In genomic region chr6:149043476-149044130, GRCh38 we compare ENCODE assay signal across 10 cellular contexts.
A peak's percentile ranks its signal among the peaks of the same experiment; 100 is the strongest.
DNase-seq lines count a peak whose midpoint lies in the region; ATAC-seq, FAIRE-seq and TF ChIP-seq lines count a peak whose summit lies in the region.
"Had no signal": no experiment of that assay in that cellular context is flagged by ENCODE, and none has a peak within 500 bp of the region (broad histone marks: within the 10 kb centered on the region; RNA-seq: fewer than 3 reads in every experiment).

No MANE protein-coding gene starts in this region.

- H3K4me2 ChIP-seq in OCI-LY1 (ENCODE audit: low read length) (no peak overlapping the region), H1 (ENCODE audit: insufficient read depth in 1 of 2, low read depth in 2 of 2, low read length in 2 of 2) (no peak overlapping the region)

- H3K9me3 ChIP-seq in OCI-LY1 (ENCODE audit: low read length) (no peaks in the 10 kb centered on the region), H1 (ENCODE audit: insufficient read depth in 2 of 2, low read depth in 1 of 2, low read length in 1 of 2) (no peaks in the 10 kb centered on the region)
- H3K9me3 ChIP-seq: suprapubic skin had no signal

- H2BK5ac ChIP-seq in H1 (ENCODE audit: low read depth, low read length): no peak overlapping the region

- no peak overlapping the region for H2BK12ac ChIP-seq in H1 (ENCODE audit: low read depth, low read length)

- H2AFZ ChIP-seq in OCI-LY1 (ENCODE audit: low read length) (no peak overlapping the region), H1 (ENCODE audit: low read length) (no peak overlapping the region)

- no peaks in the 10 kb centered on the region; the same call in 1 of the 2 replicates for H3K79me1 ChIP-seq in H1 (ENCODE audit: low read depth, low read length)

- POLR2A ChIA-PET in H1 (lab: Charles Lee; ENCODE audit: partially characterized antibody): interaction anchor here (0.6 to 0.9 kb wide), 2 partner anchors 13 to 762 kb away, joined by 3 to 4 read pairs; no protein-coding TSS in a partner anchor

- H3K9me2 ChIP-seq in OCI-LY1 (ENCODE audit: low read depth, low read length): no peaks in the 10 kb centered on the region

- H3K9ac ChIP-seq in OCI-LY1 (ENCODE audit: low read length): no peak overlapping the region
- no peak overlapping the region for H3K9ac ChIP-seq in H1 (replicated peaks in 1 of 4; ENCODE audit: extremely low read depth in 1 of 4, low read depth in 3 of 4, low read length in 3 of 4)

- DNase-seq in EL (peak; percentile 19), H1 (ENCODE audit: low read depth in 1 of 2, low spot score in 2 of 2) (peak; percentile 27 to 78), RCC 7860 (ENCODE audit: low spot score) (no peak), amniotic stem cell (lab: John Stamatoyannopoulos, UW) (no peak), DMS79 treated with DMSO at 0.1 percent for 48 hours (lab: John Stamatoyannopoulos, UW) (no peak)
- DNase-seq: NCI-H345 had no signal

- no peak overlapping the region for H4K5ac ChIP-seq in H1 (ENCODE audit: insufficient read length, low read depth, low read length)

- H3K4me1 ChIP-seq in OCI-LY1 (ENCODE audit: insufficient read depth, low read length, severe bottlenecking) (peaks cover 4% of the 10 kb centered on the region), H1 (replicated peaks in 1 of 4; ENCODE audit: control insufficient read depth in 3 of 4, insufficient read depth in 4 of 4, low read length in 3 of 4) (peaks cover 0 to 12% (median 7%) of the 10 kb centered on the region in 4 experiments; a peak in 6 of 7 replicates)

- H3K27me3 ChIP-seq in OCI-LY1 (ENCODE audit: insufficient read depth, low read length) (no peaks in the 10 kb centered on the region), H1 (replicated peaks in 1 of 4; ENCODE audit: control insufficient read depth in 3 of 4, extremely low read depth in 1 of 4, insufficient read depth in 3 of 4, low read length in 3 of 4) (no peaks in the 10 kb centered on the region)
- H3K27me3 ChIP-seq: suprapubic skin had no signal

- TF ChIP-seq CTCF in 22Rv1 (IDR thresholded peaks at IDR 0.05): peak; percentile 79
- peak; percentile 43 for TF ChIP-seq CTCF in OCI-LY1 (IDR thresholded peaks at IDR 0.05; ENCODE audit: low read length)
- TF ChIP-seq CTCF in H1 (IDR thresholded peaks at IDR 0.05; ENCODE audit: control extremely low read depth in 1 of 3, insufficient read depth in 1 of 3, low read depth in 1 of 3, low read length in 3 of 3): peak; percentile 65 to 76 (median 69)

- no peak overlapping the region for H2BK120ac ChIP-seq in H1 (replicated peaks; ENCODE audit: low read depth, low read length)

- TF ChIP-seq EP300 in H1 (IDR thresholded peaks at IDR 0.05; ENCODE audit: borderline replicate concordance in 1 of 2, low read depth in 2 of 2, low read length in 2 of 2): no peak

- no peak overlapping the region for H3K23ac ChIP-seq in H1 (ENCODE audit: insufficient read length)

- H3K27ac ChIP-seq in 22Rv1 (no peak overlapping the region), OCI-LY1 (ENCODE audit: low read depth, low read length, poor library complexity, severe bottlenecking) (no peak overlapping the region), H1 (ENCODE audit: low read depth, low read length) (no peak overlapping the region)
- H3K27ac ChIP-seq: suprapubic skin had no signal

- ATAC-seq in HG02642 (IDR thresholded peaks at IDR 0.05; ENCODE audit: poor library complexity, unreplicated experiment): no peak

- TF ChIP-seq RAD21 in H1 (IDR thresholded peaks at IDR 0.05 in 1 of 2, conservative IDR thresholded peaks at IDR 0.05 in 1 of 2; ENCODE audit: low read depth in 2 of 2, low read length in 2 of 2): peak; percentile 63 to 75

- H3K4me3 ChIP-seq in OCI-LY1 (ENCODE audit: low read depth, low read length, poor library complexity, severe bottlenecking) (no peak overlapping the region), H1 (ENCODE audit: extremely low read depth in 1 of 4, insufficient read depth in 2 of 4, low read depth in 3 of 4, low read length in 4 of 4) (no peak overlapping the region)
- H3K4me3 ChIP-seq: suprapubic skin had no signal

- no peak overlapping the region for H4K91ac ChIP-seq in H1 (replicated peaks; ENCODE audit: insufficient read length, low read length)

- no peak overlapping the region for H2BK20ac ChIP-seq in H1 (ENCODE audit: low read length)

- H3F3A ChIP-seq in OCI-LY1 (ENCODE audit: insufficient read depth, low read length): no peaks in the 10 kb centered on the region

- H3K18ac ChIP-seq in H1 (ENCODE audit: extremely low read depth, low read length): no peak overlapping the region

- no peak overlapping the region for H2BK15ac ChIP-seq in H1 (ENCODE audit: low read length)

- no peaks in the 10 kb centered on the region for H4K20me1 ChIP-seq in OCI-LY1 (ENCODE audit: insufficient read depth, low read length)
- H4K20me1 ChIP-seq in H1 (replicated peaks in 1 of 2; ENCODE audit: control insufficient read depth in 1 of 2, insufficient read depth in 2 of 2, low read length in 2 of 2): no peaks in the 10 kb centered on the region

- H3K36me3 ChIP-seq in OCI-LY1 (ENCODE audit: insufficient read depth, low read length) (no peaks in the 10 kb centered on the region), H1 (ENCODE audit: control insufficient read depth in 2 of 4, insufficient read depth in 4 of 4, low read length in 3 of 4) (peaks cover 0 to 4% (median 1%) of the 10 kb centered on the region in 4 experiments; a peak in 1 of 8 replicates)
- H3K36me3 ChIP-seq: suprapubic skin had no signal

- no peak overlapping the region for H3K14ac ChIP-seq in H1 (ENCODE audit: insufficient read length)

- H3K4ac ChIP-seq in H1 (replicated peaks; ENCODE audit: insufficient read length, low read depth, low read length): no peak overlapping the region

- H3K23me2 ChIP-seq in H1 (ENCODE audit: low read depth, low read length): no peaks in the 10 kb centered on the region

- TF ChIP-seq POLR2A in H1 (IDR thresholded peaks at IDR 0.05; ENCODE audit: control extremely low read depth in 1 of 2, low read depth in 2 of 2, low read length in 2 of 2): no peak

- CTCF ChIA-PET in H1 (lab: Charles Lee; ENCODE audit: partially characterized antibody): interaction anchor here (0.7 to 6.5 kb wide), 15 partner anchors 11 to 395 kb away, joined by 3 to 44 read pairs (median 4); no protein-coding TSS in a partner anchor

- no peaks in the 10 kb centered on the region for H3K79me2 ChIP-seq in OCI-LY1 (ENCODE audit: insufficient read depth, low read length)
- no peaks in the 10 kb centered on the region for H3K79me2 ChIP-seq in H1 (ENCODE audit: control insufficient read depth in 1 of 2, insufficient read depth in 2 of 2, low read length in 2 of 2)

- H3K56ac ChIP-seq in H1 (replicated peaks; ENCODE audit: insufficient read length, low read depth, low read length): no peak overlapping the region

- 91% methylated on average over 10 of the region's 10 CpGs; no CpG with 5 or more reads in 1 of the 2 experiments for WGBS in H1 (ENCODE audit: extremely low coverage in 1 of 2, insufficient coverage in 1 of 2, insufficient read length in 1 of 2, insufficient replicate concordance in 2 of 2, low coverage in 1 of 2, low lambda C conversion rate in 2 of 2, missing lambda C conversion rate in 1 of 2), 2 experiments

- H2AK5ac ChIP-seq in H1 (ENCODE audit: low read depth, low read length): no peak overlapping the region

- H4K8ac ChIP-seq in H1 (ENCODE audit: extremely low read depth, insufficient read depth, low read length): no peak overlapping the region

- FAIRE-seq in H1 (lab: Jason Lieb, UNC) (no peak), RCC 7860 (lab: Jason Lieb, UNC) (no peak)

TF ChIP-seq in H1, 55 proteins besides CTCF, POLR2A, EP300 and RAD21:
- no peak for TF ChIP-seq CTBP2 (IDR thresholded peaks at IDR 0.05; ENCODE audit: borderline replicate concordance, insufficient read depth, insufficient read length, low read length)
- 0 out of 2 replicates have a peak, but pooled peaks have one; percentile 27 for TF ChIP-seq CREB1 (IDR thresholded peaks at IDR 0.05)
- no peak for TF ChIP-seq POLR2AphosphoS5 (IDR thresholded peaks at IDR 0.05; ENCODE audit: low read depth, low read length)
- TF ChIP-seq YY1 (IDR thresholded peaks at IDR 0.05; ENCODE audit: low read depth, low read length): peak; percentile 96
- TF ChIP-seq BCL11A (IDR thresholded peaks at IDR 0.05; ENCODE audit: low read depth in 2 of 2, low read length in 2 of 2): no peak
- TF ChIP-seq SIN3A (conservative IDR thresholded peaks at IDR 0.05 in 1 of 2, IDR thresholded peaks at IDR 0.05 in 1 of 2; ENCODE audit: low read depth in 1 of 2, low read length in 2 of 2): no peak
- no peak for TF ChIP-seq JUND (IDR thresholded peaks at IDR 0.05; ENCODE audit: low read length)
- no peak for TF ChIP-seq CHD2 (IDR thresholded peaks at IDR 0.05; ENCODE audit: low read length)
- no peak for TF ChIP-seq HDAC2 (IDR thresholded peaks at IDR 0.05; ENCODE audit: borderline replicate concordance in 1 of 2, low read depth in 2 of 2, low read length in 2 of 2)
- no peak for TF ChIP-seq CEBPB (IDR thresholded peaks at IDR 0.05; ENCODE audit: low read depth, low read length)
- TF ChIP-seq RFX5 (IDR thresholded peaks at IDR 0.05; ENCODE audit: borderline replicate concordance, low read depth, low read length): no peak

Comparison
In these comparisons a context has a peak if more than half of its experiments do, and no peak if none do; other contexts are left out.
1. DNase-seq: peak in EL (single experiment) and H1 (2 of 2); none in RCC 7860 (single experiment), amniotic stem cell (single experiment) and DMS79 treated with DMSO at 0.1 percent for 48 hours (single experiment).
2. Peak in every context shown above with its lines, with median percentiles within 50 percentile points of each other: CTCF ChIP-seq.